8 cellular contexts compared by ENCODE assay signal in genomic region chr6:135181333-135182119, GRCh38. TPM values are rescaled to one million over a fixed set of nuclear protein-coding genes. Genes with fewer than 3 reads are reported as not detected.
DNase-seq lines count a peak whose midpoint lies in the region; ATAC-seq lines count a peak whose summit lies in the region.

No MANE protein-coding gene starts in this region.

- WGBS in right cardiac atrium = under 1% methylated on average over 62 of the region's 62 CpGs

- H3K27ac ChIP-seq in right cardiac atrium (ENCODE audit: low read length) = no peak overlapping the region

- H3K27ac Mint-ChIP-seq in activated T-cell treated with anti-CD3 and anti-CD28 coated beads, Interleukin-2, amount 50 U/mL, for 24 hours = peak overlapping the region; percentile 99
- peak overlapping the region; percentile 96 for H3K27ac Mint-ChIP-seq in activated T-helper 17 cell treated with anti-CD3 and anti-CD28 coated beads, Interleukin-2, amount 50 U/mL, for 72 hours

- H3K27me3 ChIP-seq in right cardiac atrium (ENCODE audit: control insufficient read depth, insufficient read depth) (no peaks in the 10 kb centered on the region), skeletal muscle satellite cell (ENCODE audit: control insufficient read depth, insufficient read depth, low read length) (no peaks in the 10 kb centered on the region)

- H3K4me1 ChIP-seq in right cardiac atrium (ENCODE audit: control insufficient read depth, insufficient read depth, low read length) (peaks cover 5% of the 10 kb centered on the region), skeletal muscle satellite cell (ENCODE audit: control insufficient read depth, insufficient read depth, low read length) (peaks cover 24% of the 10 kb centered on the region)

- intact Hi-C loops in right cardiac atrium (cut with DNase I) = no loop called here

- peak overlapping the region; percentile 76 for H3K9ac ChIP-seq in skeletal muscle satellite cell (ENCODE audit: low read depth, low read length)

- ATAC-seq in activated T-helper 17 cell treated with anti-CD3 and anti-CD28 coated beads, Interleukin-2, amount 50 U/mL, for 72 hours (replicated peaks) = no peak
- ATAC-seq in right cardiac atrium (peak in 1 of 2 donors; percentile 22), HG03139 (IDR thresholded peaks at IDR 0.05; ENCODE audit: unreplicated experiment) (no peak), GM19395 (IDR thresholded peaks at IDR 0.05; ENCODE audit: unreplicated experiment) (no peak)

- H3K9me3 ChIP-seq in right cardiac atrium (ENCODE audit: control insufficient read depth, low read length) (no peaks in the 10 kb centered on the region), skeletal muscle satellite cell (replicated peaks; ENCODE audit: low read length) (no peaks in the 10 kb centered on the region)

- H3K4me2 ChIP-seq in skeletal muscle satellite cell (ENCODE audit: low read length) = peak overlapping the region; percentile 96

- peak overlapping the region; percentile 95 for H3K4me3 Mint-ChIP-seq in activated T-cell treated with anti-CD3 and anti-CD28 coated beads, Interleukin-2, amount 50 U/mL, for 24 hours
- H3K4me3 Mint-ChIP-seq in activated T-helper 17 cell treated with anti-CD3 and anti-CD28 coated beads, Interleukin-2, amount 50 U/mL, for 72 hours = peak overlapping the region; percentile 94

- peaks cover 35% of the 10 kb centered on the region for H3K36me3 Mint-ChIP-seq in activated T-cell treated with anti-CD3 and anti-CD28 coated beads, Interleukin-2, amount 50 U/mL, for 24 hours (ENCODE audit: low read depth)
- H3K36me3 Mint-ChIP-seq in activated T-helper 17 cell treated with anti-CD3 and anti-CD28 coated beads, Interleukin-2, amount 50 U/mL, for 72 hours (ENCODE audit: low read depth) = peaks cover 40% of the 10 kb centered on the region

- H3K4me3 ChIP-seq in right cardiac atrium (ENCODE audit: low read length) (peak overlapping the region; percentile 73), skeletal muscle satellite cell (ENCODE audit: low read length) (peak overlapping the region; percentile 78)

- H3K27me3 Mint-ChIP-seq in activated T-cell treated with anti-CD3 and anti-CD28 coated beads, Interleukin-2, amount 50 U/mL, for 24 hours = no peaks in the 10 kb centered on the region
- H3K27me3 Mint-ChIP-seq in activated T-helper 17 cell treated with anti-CD3 and anti-CD28 coated beads, Interleukin-2, amount 50 U/mL, for 72 hours = no peaks in the 10 kb centered on the region

- H3K4me1 Mint-ChIP-seq in activated T-cell treated with anti-CD3 and anti-CD28 coated beads, Interleukin-2, amount 50 U/mL, for 24 hours (ENCODE audit: low read depth) = peaks cover 54% of the 10 kb centered on the region
- peaks cover 16% of the 10 kb centered on the region for H3K4me1 Mint-ChIP-seq in activated T-helper 17 cell treated with anti-CD3 and anti-CD28 coated beads, Interleukin-2, amount 50 U/mL, for 72 hours

- no peaks in the 10 kb centered on the region for H3K9me3 Mint-ChIP-seq in activated T-cell treated with anti-CD3 and anti-CD28 coated beads, Interleukin-2, amount 50 U/mL, for 24 hours
- H3K9me3 Mint-ChIP-seq in activated T-helper 17 cell treated with anti-CD3 and anti-CD28 coated beads, Interleukin-2, amount 50 U/mL, for 72 hours = no peaks in the 10 kb centered on the region

- peak; percentile 64 for DNase-seq in activated T-cell treated with anti-CD3 and anti-CD28 coated beads, Interleukin-2, amount 50 U/mL, for 24 hours
- DNase-seq in activated T-cell treated with anti-CD3 and anti-CD28 coated beads for 4 hours (no peak), NCI-H1105 treated with DMSO at 0.1 percent for 48 hours (lab: John Stamatoyannopoulos, UW) (peak; percentile 75), right cardiac atrium (peak in 1 of 3 donors; percentile 34)

- H3K36me3 ChIP-seq in skeletal muscle satellite cell (ENCODE audit: insufficient read depth, low read length) = no peaks in the 10 kb centered on the region

RNA-seq across cellular contexts. Expression of gene MYB, which starts 0.4 kb away (rescaled TPM):
- 10 to 100 TPM; 29.9 to 81.5 TPM for total RNA-seq in activated T-helper 17 cell treated with anti-CD3 and anti-CD28 coated beads, Interleukin-2, amount 50 U/mL, for 72 hours
- under 1 TPM in 2 of 4 donors, not detected in 2; 0.12 to 0.14 TPM for total RNA-seq in right cardiac atrium
- not detected for polyA plus RNA-seq in right cardiac atrium
- total RNA-seq in skeletal muscle satellite cell (2012; rRNA removed) = 0.22 and 0.25 TPM in 2 replicates

Comparison
In these comparisons a context has a peak if more than half of its experiments do, and no peak if none do; other contexts are left out.
1. RNA of gene MYB, which starts 0.4 kb away (total RNA-seq): 29.9 to 81.5 TPM in activated T-helper 17 cell treated with anti-CD3 and anti-CD28 coated beads, Interleukin-2, amount 50 U/mL, for 72 hours; 0.12 to 0.14 TPM in right cardiac atrium; every median in the first group is over 10 times any median in the second.